Comparison of ENCODE assay signal across 1 cellular context in genomic region chr20:62246872-62247652, GRCh38.
TF ChIP-seq lines count a peak whose summit lies in the region.

No MANE protein-coding gene starts in this region.

TF ChIP-seq in GM23338, 12 proteins besides CTCF, POLR2A, EP300 and RAD21 (continued from another document):
- TF ChIP-seq ETS1 (IDR thresholded peaks at IDR 0.05) (no peak), NANOG (IDR thresholded peaks at IDR 0.05; ENCODE audit: borderline replicate concordance) (no peak), POLR2AphosphoS5 (IDR thresholded peaks at IDR 0.05; ENCODE audit: low read depth) (no peak), ZNF462 (CRISPR knock-in tag; IDR thresholded peaks at IDR 0.05) (no peak), STAT1 (IDR thresholded peaks at IDR 0.05; ENCODE audit: unreplicated experiment) (no peak), EZH2phosphoT487 (IDR thresholded peaks at IDR 0.05; ENCODE audit: unreplicated experiment) (no peak), ZNF331 (CRISPR knock-in tag; IDR thresholded peaks at IDR 0.05; ENCODE audit: low read depth) (no peak)
